Comparison of ENCODE assay signal across 8 cellular contexts in genomic region chr1:8604041-8604942, GRCh38.
DNase-seq lines count a peak whose midpoint lies in the region; ATAC-seq lines count a peak whose summit lies in the region.

No MANE protein-coding gene starts in this region.

- ATAC-seq in GM19468 (IDR thresholded peaks at IDR 0.05; ENCODE audit: extremely low read depth, unreplicated experiment): peak; percentile 72
- peak; percentile 60 for ATAC-seq in HG03469 (IDR thresholded peaks at IDR 0.05; ENCODE audit: unreplicated experiment)
- ATAC-seq in HG03025 (IDR thresholded peaks at IDR 0.05; ENCODE audit: low FRiP score, unreplicated experiment): no peak

- peak; percentile 38 for DNase-seq in Caki2 (ENCODE audit: low read depth)
- DNase-seq in fibroblast of gingiva (ENCODE audit: low read depth): peak; percentile 12
- DNase-seq in NCI-H146 treated with DMSO at 0.1 percent for 48 hours (lab: John Stamatoyannopoulos, UW; ENCODE audit: unreplicated experiment): no peak
- no peak for DNase-seq in DMS79 treated with DMSO at 0.1 percent for 48 hours (lab: John Stamatoyannopoulos, UW)
- DNase-seq in activated CD8-positive, alpha-beta memory T cell treated with anti-CD3 and anti-CD28 coated beads, Interleukin-2, amount 50 U/mL, for 48 hours: no peak

- in situ Hi-C loops in Caki2 (cut with HindIII; ENCODE audit: low pct_unique_long_range_greater_than_20kb, low sequenced_read_pairs): no loop called here

Comparison
In these comparisons a context has a peak if more than half of its experiments do, and no peak if none do; other contexts are left out.
1. DNase-seq: peak in Caki2 (single experiment) and fibroblast of gingiva (single experiment); none in NCI-H146 treated with DMSO at 0.1 percent for 48 hours (single experiment), DMS79 treated with DMSO at 0.1 percent for 48 hours (single experiment) and activated CD8-positive, alpha-beta memory T cell treated with anti-CD3 and anti-CD28 coated beads, Interleukin-2, amount 50 U/mL, for 48 hours (single experiment).